Comparison of ENCODE assay signal across 23 cellular contexts in the genomic region with DNA sequence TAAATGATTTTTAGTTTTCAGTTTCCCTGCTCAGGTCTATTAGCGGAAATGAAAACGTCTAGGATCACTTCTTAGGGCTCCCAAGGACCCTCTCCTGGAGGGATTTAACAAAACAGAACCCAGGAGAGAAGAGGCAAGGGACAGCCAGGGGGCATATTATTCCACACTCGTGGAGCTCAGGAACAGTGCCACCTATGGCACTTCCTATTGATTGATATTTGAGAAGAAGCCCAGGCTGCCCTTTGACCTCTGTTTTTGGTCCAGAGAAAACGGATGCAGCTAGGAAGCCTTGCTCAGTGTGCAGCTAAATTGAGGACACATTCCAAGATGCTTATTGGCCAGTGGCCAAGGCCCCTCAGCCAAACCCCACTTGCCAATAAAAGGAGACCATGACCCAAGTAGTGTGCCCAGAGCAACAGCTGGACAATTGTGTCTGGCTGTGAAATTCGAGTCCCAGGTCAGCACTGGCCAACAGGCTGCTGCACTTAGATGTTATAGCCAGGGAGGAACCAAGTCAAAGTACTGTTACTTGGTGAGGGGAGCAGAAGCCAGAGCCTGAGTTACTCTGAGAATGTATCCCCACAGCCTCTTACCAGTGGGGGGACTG. TPM values are rescaled to one million over a fixed set of nuclear protein-coding genes. Genes with fewer than 3 reads are reported as not detected.
"Had no signal": no experiment of that assay in that cellular context is flagged by ENCODE, and none has a peak within 500 bp of the region (broad histone marks: within the 10 kb centered on the region; RNA-seq: fewer than 3 reads in every experiment).

No MANE protein-coding gene starts in this region.

- H3K4me3 ChIP-seq: dorsolateral prefrontal cortex, esophagus squamous epithelium, gastrocnemius medialis, heart left ventricle, spleen, thoracic aorta, vagina had no signal

- H3K4me1 Mint-ChIP-seq: activated T-helper 17 cell treated with anti-CD3 and anti-CD28 coated beads, Interleukin-2, amount 50 U/mL, for 72 hours had no signal

- H3K36me3 ChIP-seq: esophagus squamous epithelium, gastrocnemius medialis, heart left ventricle, spleen, thoracic aorta, vagina had no signal

- H3K36me3 Mint-ChIP-seq: activated naive CD8-positive, alpha-beta T cell; type B pancreatic cell had no signal

- H3K9me3 ChIP-seq: esophagus squamous epithelium, gastrocnemius medialis, heart left ventricle, spleen, thoracic aorta, vagina had no signal

- H3K4me1 ChIP-seq: spleen, vagina had no signal

- H3K4me3 Mint-ChIP-seq: activated naive CD8-positive, alpha-beta T cell; activated T-cell treated with anti-CD3 and anti-CD28 coated beads, Interleukin-2, amount 50 U/mL, for 24 hours; activated T-helper 17 cell treated with anti-CD3 and anti-CD28 coated beads, Interleukin-2, amount 50 U/mL, for 72 hours; T-helper 2 cell treated with Interferon-gamma antibody and Interleukin-4, amounts not matched to agents 5 μg/mL and 100 μg/mL, for 36 hours; type B pancreatic cell had no signal

- DNase-seq: activated CD4-positive, alpha-beta T cell treated with anti-CD3 and anti-CD28 coated beads, Interleukin-2, amount 50 U/mL, for 4 hours; activated CD8-positive, alpha-beta memory T cell treated with anti-CD3 and anti-CD28 coated beads for 24 hours; activated CD8-positive, alpha-beta memory T cell treated with anti-CD3 and anti-CD28 coated beads, Interleukin-2, amount 50 U/mL, for 4 hours; activated naive CD4-positive, alpha-beta T cell; activated T-cell treated with anti-CD3 and anti-CD28 coated beads, Interleukin-2, amount 50 U/mL, for 24 hours; central memory CD4-positive, alpha-beta T cell; dorsolateral prefrontal cortex; esophagus squamous epithelium; gastrocnemius medialis; heart left ventricle; mesenchymal stem cell; posterior cingulate gyrus; retina; spleen; stimulated activated CD4-positive, alpha-beta T cell treated with anti-CD3 and anti-CD28 coated beads, Interleukin-4, amount 100 ng/mL, for 1 hour; stimulated activated naive CD4-positive, alpha-beta T cell treated with Interleukin-2 at 50 U/mL for 16 hours had no signal

- H3K27ac Mint-ChIP-seq: activated naive CD8-positive, alpha-beta T cell; activated T-cell treated with anti-CD3 and anti-CD28 coated beads, Interleukin-2, amount 50 U/mL, for 24 hours; activated T-helper 17 cell treated with anti-CD3 and anti-CD28 coated beads, Interleukin-2, amount 50 U/mL, for 72 hours; T-helper 2 cell treated with Interferon-gamma antibody and Interleukin-4, amounts not matched to agents 5 μg/mL and 100 μg/mL, for 36 hours; type B pancreatic cell had no signal

- H3K27me3 ChIP-seq: dorsolateral prefrontal cortex, esophagus squamous epithelium, gastrocnemius medialis, heart left ventricle, spleen, vagina had no signal

- H3K9me3 Mint-ChIP-seq: activated T-cell treated with anti-CD3 and anti-CD28 coated beads, Interleukin-2, amount 50 U/mL, for 24 hours; activated T-helper 17 cell treated with anti-CD3 and anti-CD28 coated beads, Interleukin-2, amount 50 U/mL, for 72 hours; T-helper 2 cell treated with Interferon-gamma antibody and Interleukin-4, amounts not matched to agents 5 μg/mL and 100 μg/mL, for 36 hours had no signal

- ATAC-seq: activated T-helper 17 cell treated with anti-CD3 and anti-CD28 coated beads, Interleukin-2, amount 50 U/mL, for 72 hours; gastrocnemius medialis; heart left ventricle had no signal

- H3K27ac ChIP-seq: dorsolateral prefrontal cortex, esophagus squamous epithelium, gastrocnemius medialis, heart left ventricle, spleen, thoracic aorta, vagina had no signal

RNA-seq across cellular contexts. Expression of gene GPNMB, which starts 24.0 kb away (rescaled TPM):
- polyA plus RNA-seq: neural cell had no signal
